In the genomic region with DNA sequence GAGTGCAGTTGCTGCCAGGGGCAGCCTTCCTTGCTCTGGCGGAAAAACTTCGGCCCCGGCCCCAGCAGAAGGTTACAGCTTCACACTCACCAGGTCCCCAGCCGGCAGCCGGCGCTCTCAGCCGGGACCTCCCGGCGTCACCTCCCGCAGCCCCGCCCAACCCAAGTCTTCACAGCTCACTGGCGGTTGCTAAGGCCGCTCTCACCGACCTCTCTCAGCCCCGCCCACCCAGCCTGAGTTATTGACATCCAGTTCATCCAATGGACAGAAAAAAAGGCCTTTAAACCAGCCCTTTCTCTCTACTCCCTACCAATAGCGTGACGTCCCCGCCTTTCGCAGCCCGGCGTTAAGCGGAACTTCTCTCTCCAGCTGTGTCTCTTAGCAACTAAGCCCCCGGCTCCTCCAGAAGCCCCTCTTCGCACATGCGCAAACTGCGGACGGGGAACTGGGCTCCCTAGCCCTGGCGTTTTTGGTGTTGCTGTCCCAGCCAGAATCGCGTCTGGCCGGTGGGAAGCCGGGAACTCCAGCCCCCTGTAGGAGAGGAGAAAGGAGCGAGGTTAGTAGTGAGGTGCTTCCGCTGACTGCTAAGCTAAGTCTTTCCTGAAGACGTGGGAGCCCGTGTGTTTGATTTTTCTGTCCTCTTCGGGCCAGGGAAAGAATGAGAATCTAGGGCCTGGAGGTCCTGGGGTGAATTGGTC, we compare ENCODE assay signal across 8 cellular contexts. TPM values are rescaled to one million over a fixed set of nuclear protein-coding genes. Genes with fewer than 3 reads are reported as not detected.
DNase-seq lines count a peak whose midpoint lies in the region; ATAC-seq and TF ChIP-seq lines count a peak whose summit lies in the region.

A gene (plus strand): TSS at position 376 of the 698 bp plus-strand sequence. CDS start 9,189 bp downstream, outside the sequence.

- H3K9me3 Mint-ChIP-seq in CD14-positive monocyte = peaks cover 0 to 2% (median 0%) of the 10 kb centered on the region in 7 donors

- no peak for TF ChIP-seq CTCF in CD14-positive monocyte (IDR thresholded peaks at IDR 0.05)

- H3K4me3 Mint-ChIP-seq in CD14-positive monocyte = peak within 1 kb of the TSS; percentile 94 to 96

- H3K27me3 Mint-ChIP-seq in CD14-positive monocyte (ENCODE audit: low read depth in 3 of 3) = no peaks in the 10 kb centered on the region

- peak; percentile 100 for ATAC-seq in GM19395 (IDR thresholded peaks at IDR 0.05; ENCODE audit: unreplicated experiment)
- ATAC-seq in HG03558 (IDR thresholded peaks at IDR 0.05; ENCODE audit: extremely low read depth, unreplicated experiment) = peak; percentile 99

- H3K27ac Mint-ChIP-seq in CD14-positive monocyte = peak within 1 kb of the TSS; percentile 94 to 99 (median 98)

- no peaks in the 10 kb centered on the region for H3K36me3 Mint-ChIP-seq in CD14-positive monocyte

- peaks cover 18% of the 10 kb centered on the region for H3K4me1 Mint-ChIP-seq in CD14-positive monocyte

- peak; percentile 98 for DNase-seq in CD14-positive monocyte (ENCODE audit: low spot score)
- DNase-seq in NCI-H69 (lab: John Stamatoyannopoulos, UW) = peak; percentile 97
- DNase-seq in activated CD4-positive, alpha-beta T cell treated with anti-CD3 and anti-CD28 coated beads, Interleukin-2, amount 50 U/mL, for 1 hour = peak; percentile 98
- peak; percentile 100 for DNase-seq in dedifferentiated amniotic fluid mesenchymal stem cell (ENCODE audit: extremely low spot score)
- DNase-seq in left kidney (ENCODE audit: low read depth, low spot score) = peak; percentile 100
- peak; percentile 99 for DNase-seq in stimulated activated CD4-positive, alpha-beta T cell treated with anti-CD3 and anti-CD28 coated beads, Interleukin-1b, Interleukin-23, amount 100 ng/mL, for 48 hours

- intact Hi-C loops in CD14-positive monocyte (cut with micrococcal nuclease) = loop anchor here in 1 of 2 donors (10.0 kb wide), 1 partner anchor 192 kb away; a partner anchor contains a TSS

RNA-seq across cellular contexts. Expression of the gene that starts here (rescaled TPM):
- 1 to 10 TPM in 1 of 2 donors, under 1 TPM in 1; 0.52 to 1.0 TPM for polyA plus RNA-seq in CD14-positive monocyte

Comparison
In these comparisons a context has a peak if more than half of its experiments do, and no peak if none do; other contexts are left out.
1. Peak in every context shown above with its lines: DNase-seq and ATAC-seq.